ENCODE assay signal across 1 cellular context in genomic region chr5:34919077-34919476, GRCh38.
TF ChIP-seq lines count a peak whose summit lies in the region.

No MANE protein-coding gene starts in this region.

TF ChIP-seq in GM12878, 131 proteins besides CTCF, POLR2A, EP300 and RAD21:
- TF ChIP-seq TARDBP (IDR thresholded peaks at IDR 0.05; ENCODE audit: borderline replicate concordance): no peak
- TF ChIP-seq ZBTB33 (IDR thresholded peaks at IDR 0.05): 0 out of 2 replicates have a peak, but pooled peaks have one; percentile 19
- TF ChIP-seq ZNF592 (IDR thresholded peaks at IDR 0.05): no peak
- TF ChIP-seq RAD51 (IDR thresholded peaks at IDR 0.05): no peak
- peak; percentile 72 for TF ChIP-seq ZNF384 (IDR thresholded peaks at IDR 0.05; ENCODE audit: borderline replicate concordance, low read depth, low read length)
- no peak for TF ChIP-seq ZNF274 (IDR thresholded peaks at IDR 0.05; ENCODE audit: insufficient read depth, insufficient read length)
- no peak for TF ChIP-seq BCLAF1 (IDR thresholded peaks at IDR 0.05)
- TF ChIP-seq TBL1XR1 (IDR thresholded peaks at IDR 0.05; ENCODE audit: low read depth, low read length): no peak
- TF ChIP-seq EED (IDR thresholded peaks at IDR 0.05; ENCODE audit: low read depth): no peak
- no peak for TF ChIP-seq RCOR1 (conservative IDR thresholded peaks at IDR 0.05; ENCODE audit: low read depth, low read length)
- no peak for TF ChIP-seq STAT1 (conservative IDR thresholded peaks at IDR 0.05)
- TF ChIP-seq SP1 (IDR thresholded peaks at IDR 0.05; ENCODE audit: low read depth, low read length): no peak
- TF ChIP-seq NR2F1 (conservative IDR thresholded peaks at IDR 0.05): no peak
- no peak for TF ChIP-seq GATAD2B (conservative IDR thresholded peaks at IDR 0.05; ENCODE audit: low read depth)
- TF ChIP-seq FOS (IDR thresholded peaks at IDR 0.05; ENCODE audit: borderline replicate concordance, extremely low read depth, insufficient read length): no peak
